22 cellular contexts compared by ENCODE assay signal in genomic region chr1:168089326-168089978, GRCh38. TPM values are rescaled to one million over a fixed set of nuclear protein-coding genes. Genes with fewer than 3 reads are reported as not detected.
DNase-seq lines count a peak whose midpoint lies in the region; ATAC-seq and TF ChIP-seq lines count a peak whose summit lies in the region.
"Had no signal": no experiment of that assay in that cellular context is flagged by ENCODE, and none has a peak within 500 bp of the region (broad histone marks: within the 10 kb centered on the region; RNA-seq: fewer than 3 reads in every experiment).

No MANE protein-coding gene starts in this region.

- no peaks in the 10 kb centered on the region for H4K20me1 ChIP-seq in osteoblast (ENCODE audit: insufficient read depth, low read length)

- H3K27me3 ChIP-seq in esophagus muscularis mucosa (no peaks in the 10 kb centered on the region), osteoblast (ENCODE audit: insufficient read depth, low read length) (no peaks in the 10 kb centered on the region)
- H3K27me3 ChIP-seq: testis, vagina had no signal

- no peak overlapping the region for H3K27ac Mint-ChIP-seq in activated CD4-positive, alpha-beta T cell treated with anti-CD3 and anti-CD28 coated beads, Interleukin-2, amount 10 ng/mL, durations not matched to agents 24 days and 14 days
- H3K27ac Mint-ChIP-seq: activated CD8-positive, alpha-beta memory T cell treated with anti-CD3 and anti-CD28 coated beads, Interleukin-2, amount 10 ng/mL, durations not matched to agents 7 days and 5 days had no signal

- no peaks in the 10 kb centered on the region for H3K36me3 Mint-ChIP-seq in activated CD4-positive, alpha-beta T cell treated with anti-CD3 and anti-CD28 coated beads, Interleukin-2, amount 10 ng/mL, durations not matched to agents 24 days and 14 days (ENCODE audit: low read depth)
- H3K36me3 Mint-ChIP-seq: activated CD8-positive, alpha-beta memory T cell treated with anti-CD3 and anti-CD28 coated beads, Interleukin-2, amount 10 ng/mL, durations not matched to agents 7 days and 5 days had no signal

- no peaks in the 10 kb centered on the region for H3K4me1 Mint-ChIP-seq in activated CD4-positive, alpha-beta T cell treated with anti-CD3 and anti-CD28 coated beads, Interleukin-2, amount 10 ng/mL, durations not matched to agents 24 days and 14 days
- H3K4me1 Mint-ChIP-seq: central memory CD8-positive, alpha-beta T cell had no signal

- H3K4me3 ChIP-seq in esophagus muscularis mucosa: no peak overlapping the region
- no peak overlapping the region for H3K4me3 ChIP-seq in osteoblast (ENCODE audit: insufficient read depth, low read length)
- H3K4me3 ChIP-seq: lung, prostate gland, testis, vagina had no signal

- H3K9me3 ChIP-seq in esophagus muscularis mucosa (no peaks in the 10 kb centered on the region), osteoblast (ENCODE audit: low read depth, low read length) (no peaks in the 10 kb centered on the region)
- H3K9me3 ChIP-seq: prostate gland, testis, vagina had no signal

- H3K9me3 Mint-ChIP-seq in activated CD4-positive, alpha-beta T cell treated with anti-CD3 and anti-CD28 coated beads, Interleukin-2, amount 10 ng/mL, durations not matched to agents 24 days and 14 days: no peaks in the 10 kb centered on the region
- H3K9me3 Mint-ChIP-seq: central memory CD8-positive, alpha-beta T cell; neural crest cell had no signal

- 95% methylated on average over 9 of the region's 13 CpGs for WGBS in esophagus muscularis mucosa

- intact Hi-C loops in esophagus muscularis mucosa (cut with DNase I): loop anchor here (5.0 kb wide), 1 partner anchor 58 kb away; no protein-coding TSS in a partner anchor
- intact Hi-C loops in activated CD4-positive, alpha-beta T cell treated with anti-CD3 and anti-CD28 coated beads, Interleukin-2, amount 10 ng/mL, durations not matched to agents 24 days and 14 days (cut with micrococcal nuclease): no loop called here

- H3K36me3 ChIP-seq in esophagus muscularis mucosa (peaks cover 0 to 65% (median 23%) of the 10 kb centered on the region in 4 donors), osteoblast (ENCODE audit: insufficient read depth, low read length) (no peaks in the 10 kb centered on the region)
- H3K36me3 ChIP-seq: prostate gland, vagina had no signal

- no peak for ATAC-seq in GM18861 (IDR thresholded peaks at IDR 0.05; ENCODE audit: unreplicated experiment)
- ATAC-seq: activated CD8-positive, alpha-beta memory T cell treated with anti-CD3 and anti-CD28 coated beads, Interleukin-2, amount 10 ng/mL, durations not matched to agents 7 days and 5 days had no signal

- peaks cover 2% of the 10 kb centered on the region for H3K27me3 Mint-ChIP-seq in activated CD4-positive, alpha-beta T cell treated with anti-CD3 and anti-CD28 coated beads, Interleukin-2, amount 10 ng/mL, durations not matched to agents 24 days and 14 days
- H3K27me3 Mint-ChIP-seq: activated CD8-positive, alpha-beta memory T cell treated with anti-CD3 and anti-CD28 coated beads, Interleukin-2, amount 10 ng/mL, durations not matched to agents 7 days and 5 days had no signal

- no peaks in the 10 kb centered on the region for H3K79me2 ChIP-seq in osteoblast (ENCODE audit: insufficient read depth, low read length)

- TF ChIP-seq CTCF in esophagus muscularis mucosa (IDR thresholded peaks at IDR 0.05) (no peak), osteoblast (IDR thresholded peaks at IDR 0.05; ENCODE audit: extremely low read depth, low read depth, low read length) (no peak)

- TF ChIP-seq EP300 in esophagus muscularis mucosa (IDR thresholded peaks at IDR 0.05): no peak

- H3K4me1 ChIP-seq in esophagus muscularis mucosa (peaks cover 11 to 28% (median 25%) of the 10 kb centered on the region in 4 donors), osteoblast (ENCODE audit: insufficient read depth, low read length) (peaks cover 14% of the 10 kb centered on the region)
- H3K4me1 ChIP-seq: prostate gland had no signal

- DNase-seq in ELR (ENCODE audit: low read depth) (peak; percentile 49), NCI-H69 (lab: John Stamatoyannopoulos, UW) (peak; percentile 87), esophagus muscularis mucosa (ENCODE audit: extremely low spot score) (peak; percentile 86), osteoblast (ENCODE audit: insufficient read length, low spot score, missing footprints) (peak; percentile 80), 8988T (no peak), globus pallidus (ENCODE audit: low spot score) (no peak)
- DNase-seq in activated CD4-positive, alpha-beta T cell treated with anti-CD3 and anti-CD28 coated beads, Interleukin-2, amount 10 ng/mL, durations not matched to agents 24 days and 14 days: no peak
- DNase-seq: activated CD8-positive, alpha-beta memory T cell treated with anti-CD3 and anti-CD28 coated beads, Interleukin-2, amount 10 ng/mL, durations not matched to agents 7 days and 5 days; dermis blood vessel endothelial cell; NCI-H1105 treated with DMSO at 0.1 percent for 48 hours; NCI-H2081; NCI-H446; NCI-H82; SHP77; stimulated activated naive CD4-positive, alpha-beta T cell treated with Interleukin-2 at 50 U/mL for 16 hours; testis had no signal

- H3K27ac ChIP-seq in esophagus muscularis mucosa (replicated peaks in 1 of 4) (no peak overlapping the region), osteoblast (ENCODE audit: low read depth, low read length) (no peak overlapping the region)
- H3K27ac ChIP-seq: prostate gland, testis, vagina had no signal

- H3K4me2 ChIP-seq in osteoblast (ENCODE audit: insufficient read depth, low read length): no peak overlapping the region

- no peak for TF ChIP-seq POLR2A in esophagus muscularis mucosa (IDR thresholded peaks at IDR 0.05; ENCODE audit: low read depth)

- no peak overlapping the region for H3K4me3 Mint-ChIP-seq in activated CD4-positive, alpha-beta T cell treated with anti-CD3 and anti-CD28 coated beads, Interleukin-2, amount 10 ng/mL, durations not matched to agents 24 days and 14 days
- H3K4me3 Mint-ChIP-seq: activated CD8-positive, alpha-beta memory T cell treated with anti-CD3 and anti-CD28 coated beads, Interleukin-2, amount 10 ng/mL, durations not matched to agents 7 days and 5 days; central memory CD8-positive, alpha-beta T cell; neural crest cell had no signal

- no peak overlapping the region for H2AFZ ChIP-seq in osteoblast (ENCODE audit: low read length)

RNA-seq across cellular contexts. Expression of gene GPR161, which starts 47.3 kb away (rescaled TPM):
- 10 to 100 TPM; 19.5 to 46.7 (median 22.9) TPM for total RNA-seq in esophagus muscularis mucosa
- 13.8 TPM in 2 replicates for total RNA-seq in osteoblast
- 0.51 and 0.85 TPM in 2 replicates for total RNA-seq in activated CD4-positive, alpha-beta T cell treated with anti-CD3 and anti-CD28 coated beads, Interleukin-2, amount 10 ng/mL, durations not matched to agents 24 days and 14 days

Comparison
In these comparisons a context has a peak if more than half of its experiments do, and no peak if none do; other contexts are left out.
1. DNase-seq: peak in ELR (single experiment), NCI-H69 (single experiment), esophagus muscularis mucosa (single experiment) and osteoblast (single experiment); none in 8988T (single experiment), activated CD4-positive, alpha-beta T cell treated with anti-CD3 and anti-CD28 coated beads, Interleukin-2, amount 10 ng/mL, durations not matched to agents 24 days and 14 days (single experiment) and globus pallidus (single experiment).